8 cellular contexts compared by ENCODE assay signal in genomic region chr10:84429926-84430520, GRCh38.
DNase-seq lines count a peak whose midpoint lies in the region; ATAC-seq and TF ChIP-seq lines count a peak whose summit lies in the region.

No MANE protein-coding gene starts in this region.

- no peak overlapping the region for H2BK15ac ChIP-seq in neuronal stem cell (ENCODE audit: low read length)

- peak; percentile 67 for TF ChIP-seq CTCF in AG10803 (conservative IDR thresholded peaks at IDR 0.05; ENCODE audit: low read length)
- TF ChIP-seq CTCF in esophagus squamous epithelium (IDR thresholded peaks at IDR 0.05): peak in 5 of 6 experiments; percentile 62 to 82 (median 65)
- peak; percentile 75 for TF ChIP-seq CTCF in upper lobe of right lung (IDR thresholded peaks at IDR 0.05)

- peak overlapping the region in 2 of 4 donors; percentile 24 to 36 for H3K27ac ChIP-seq in esophagus squamous epithelium
- no peak overlapping the region for H3K27ac ChIP-seq in neuronal stem cell (replicated peaks; ENCODE audit: low read length)
- no peak overlapping the region for H3K27ac ChIP-seq in upper lobe of right lung

- TF ChIP-seq POLR2A in esophagus squamous epithelium (IDR thresholded peaks at IDR 0.05): no peak

- no peak overlapping the region for H2AK5ac ChIP-seq in neuronal stem cell (ENCODE audit: low read depth, low read length)

- H3K9ac ChIP-seq in neuronal stem cell (ENCODE audit: low read depth, low read length, poor library complexity): no peak overlapping the region

- H3K4me1 ChIP-seq in esophagus squamous epithelium: peaks cover 5 to 57% (median 10%) of the 10 kb centered on the region in 3 donors
- H3K4me1 ChIP-seq in neuronal stem cell (ENCODE audit: control insufficient read depth in 2 of 2, insufficient read depth in 1 of 2, low read depth in 1 of 2, low read length in 2 of 2): peaks cover 2% of the 10 kb centered on the region in 2 donors
- H3K4me1 ChIP-seq in upper lobe of right lung: peaks cover 3% of the 10 kb centered on the region

- peaks cover 0 to 9% (median 0%) of the 10 kb centered on the region in 3 donors for H3K36me3 ChIP-seq in esophagus squamous epithelium
- peaks cover 0 to 16% of the 10 kb centered on the region in 2 donors for H3K36me3 ChIP-seq in neuronal stem cell (replicated peaks in 1 of 2; ENCODE audit: control insufficient read depth in 2 of 2, insufficient read depth in 2 of 2, low read length in 2 of 2)
- H3K36me3 ChIP-seq in upper lobe of right lung: peaks cover 5% of the 10 kb centered on the region

- H3K27me3 ChIP-seq in esophagus squamous epithelium (no peaks in the 10 kb centered on the region), neuronal stem cell (ENCODE audit: control insufficient read depth in 3 of 3, insufficient read depth in 3 of 3, low read depth in 1 of 3, low read length in 3 of 3) (no peaks in the 10 kb centered on the region), upper lobe of right lung (no peaks in the 10 kb centered on the region)

- no peak overlapping the region for H3K18ac ChIP-seq in neuronal stem cell (ENCODE audit: low read length)

- no peak overlapping the region for H4K8ac ChIP-seq in neuronal stem cell (ENCODE audit: low read depth, low read length)

- no peak overlapping the region for H2AFZ ChIP-seq in neuronal stem cell (ENCODE audit: low read length)

- no peak overlapping the region for H2BK120ac ChIP-seq in neuronal stem cell (ENCODE audit: low read depth, low read length)

- H2BK12ac ChIP-seq in neuronal stem cell (ENCODE audit: low read length): no peak overlapping the region

- WGBS in esophagus squamous epithelium, 2 donors: 67 to 74% methylated on average over 2 of the region's 2 CpGs
- WGBS in neuronal stem cell (ENCODE audit: extremely low coverage in 2 of 2, insufficient read length in 2 of 2, insufficient replicate concordance in 1 of 2), 2 donors: no CpG with 5 or more reads among the region's 2 CpGs

- H3K23ac ChIP-seq in neuronal stem cell (ENCODE audit: low read depth, low read length, poor library complexity): no peak overlapping the region

- no peak overlapping the region for H3K4ac ChIP-seq in neuronal stem cell (ENCODE audit: low read length)

- no peaks in the 10 kb centered on the region for H3K9me3 ChIP-seq in esophagus squamous epithelium
- H3K9me3 ChIP-seq in neuronal stem cell (replicated peaks in 1 of 2; ENCODE audit: control insufficient read depth in 2 of 2, insufficient read depth in 1 of 2, low read depth in 1 of 2, low read length in 2 of 2): no peaks in the 10 kb centered on the region
- H3K9me3 ChIP-seq in upper lobe of right lung: no peaks in the 10 kb centered on the region

- ATAC-seq in GM18861 (IDR thresholded peaks at IDR 0.05; ENCODE audit: unreplicated experiment) (peak; percentile 95), HG03045 (IDR thresholded peaks at IDR 0.05; ENCODE audit: unreplicated experiment) (peak; percentile 94), upper lobe of right lung (peak; percentile 87)

- intact Hi-C loops in esophagus squamous epithelium (cut with DNase I) (loop anchor here (10.0 kb wide), 1 partner anchor 105 kb away; no protein-coding TSS in a partner anchor), upper lobe of right lung (cut with DNase I) (no loop called here)

- H2BK5ac ChIP-seq in neuronal stem cell (ENCODE audit: low read length): no peak overlapping the region

- no peak overlapping the region for H4K91ac ChIP-seq in neuronal stem cell (ENCODE audit: low read depth, low read length, poor library complexity)

- H3K4me3 ChIP-seq in AG10803 (ENCODE audit: low read length): no peak overlapping the region
- no peak overlapping the region for H3K4me3 ChIP-seq in esophagus squamous epithelium
- H3K4me3 ChIP-seq in neuronal stem cell (ENCODE audit: low read length in 2 of 2): no peak overlapping the region
- no peak overlapping the region for H3K4me3 ChIP-seq in upper lobe of right lung

- H3K79me1 ChIP-seq in neuronal stem cell (ENCODE audit: low read depth, low read length): peaks cover 1% of the 10 kb centered on the region

- H3K4me2 ChIP-seq in neuronal stem cell (ENCODE audit: insufficient read depth, low read length, poor library complexity, severe bottlenecking): no peak overlapping the region

- H3K14ac ChIP-seq in neuronal stem cell (ENCODE audit: low read length): no peak overlapping the region

- DNase-seq in AG10803 (ENCODE audit: low read depth) (peak; percentile 28), NCI-H82 treated with DMSO at 0.1 percent for 48 hours (lab: John Stamatoyannopoulos, UW; ENCODE audit: unreplicated experiment) (peak; percentile 2), esophagus squamous epithelium (lab: John Stamatoyannopoulos, UW) (no peak), neuronal stem cell (ENCODE audit: low spot score) (peak; percentile 49), upper lobe of right lung (no peak)
- DNase-seq in activated CD8-positive, alpha-beta memory T cell treated with anti-CD3 and anti-CD28 coated beads, Interleukin-2, amount 50 U/mL, for 24 hours (ENCODE audit: extremely low read depth): peak; percentile 33

Comparison
In these comparisons a context has a peak if more than half of its experiments do, and no peak if none do; other contexts are left out.
1. DNase-seq: peak in AG10803 (single experiment), NCI-H82 treated with DMSO at 0.1 percent for 48 hours (single experiment), activated CD8-positive, alpha-beta memory T cell treated with anti-CD3 and anti-CD28 coated beads, Interleukin-2, amount 50 U/mL, for 24 hours (single experiment) and neuronal stem cell (single experiment); none in esophagus squamous epithelium (single experiment) and upper lobe of right lung (single experiment).
2. Peak in every context shown above with its lines, with median percentiles within 50 percentile points of each other: CTCF ChIP-seq and ATAC-seq.